ENCODE assay signal across 1 cellular context in the genomic region with DNA sequence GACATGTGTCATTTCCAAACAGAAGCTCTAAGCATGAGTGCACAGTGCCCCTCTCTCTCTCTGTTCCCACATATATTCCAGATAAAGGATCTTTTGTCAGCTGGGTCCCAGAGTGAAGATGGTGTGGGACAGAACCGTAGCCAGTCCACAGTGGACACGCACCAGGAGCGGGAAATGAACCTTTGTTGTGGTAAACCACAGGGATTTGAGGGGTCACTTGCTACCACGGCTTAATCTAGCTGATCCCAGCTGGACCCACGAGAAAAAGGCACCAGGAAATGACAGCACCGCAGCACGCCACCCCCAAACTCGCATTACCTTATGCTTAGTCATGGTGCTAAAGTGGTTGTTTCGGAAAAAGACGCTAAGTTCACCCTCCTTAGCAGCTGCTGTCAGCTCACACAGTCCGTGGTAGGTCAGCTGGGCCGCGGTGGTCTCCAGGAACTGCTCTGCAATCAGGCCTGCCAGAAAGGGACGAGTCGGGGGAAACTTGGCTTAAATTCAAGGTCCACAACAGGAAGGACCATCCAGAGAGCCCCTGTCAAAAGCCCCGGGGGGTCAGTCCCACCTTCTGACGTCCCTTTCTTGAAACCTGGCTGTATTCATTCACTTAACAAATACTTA.
TF ChIP-seq lines count a peak whose summit lies in the region.

No MANE protein-coding gene starts in this region.

TF ChIP-seq in K562, 482 proteins besides CTCF, POLR2A, EP300 and RAD21 (continued from another document and continues in another):
- TF ChIP-seq, protein P1, sequence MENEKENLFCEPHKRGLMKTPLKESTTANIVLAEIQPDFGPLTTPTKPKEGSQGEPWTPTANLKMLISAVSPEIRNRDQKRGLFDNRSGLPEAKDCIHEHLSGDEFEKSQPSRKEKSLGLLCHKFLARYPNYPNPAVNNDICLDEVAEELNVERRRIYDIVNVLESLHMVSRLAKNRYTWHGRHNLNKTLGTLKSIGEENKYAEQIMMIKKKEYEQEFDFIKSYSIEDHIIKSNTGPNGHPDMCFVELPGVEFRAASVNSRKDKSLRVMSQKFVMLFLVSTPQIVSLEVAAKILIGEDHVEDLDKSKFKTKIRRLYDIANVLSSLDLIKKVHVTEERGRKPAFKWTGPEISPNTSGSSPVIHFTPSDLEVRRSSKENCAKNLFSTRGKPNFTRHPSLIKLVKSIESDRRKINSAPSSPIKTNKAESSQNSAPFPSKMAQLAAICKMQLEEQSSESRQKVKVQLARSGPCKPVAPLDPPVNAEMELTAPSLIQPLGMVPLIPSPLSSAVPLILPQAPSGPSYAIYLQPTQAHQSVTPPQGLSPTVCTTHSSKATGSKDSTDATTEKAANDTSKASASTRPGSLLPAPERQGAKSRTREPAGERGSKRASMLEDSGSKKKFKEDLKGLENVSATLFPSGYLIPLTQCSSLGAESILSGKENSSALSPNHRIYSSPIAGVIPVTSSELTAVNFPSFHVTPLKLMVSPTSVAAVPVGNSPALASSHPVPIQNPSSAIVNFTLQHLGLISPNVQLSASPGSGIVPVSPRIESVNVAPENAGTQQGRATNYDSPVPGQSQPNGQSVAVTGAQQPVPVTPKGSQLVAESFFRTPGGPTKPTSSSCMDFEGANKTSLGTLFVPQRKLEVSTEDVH (IDR thresholded peaks at IDR 0.05; ENCODE audit: low read depth, partially characterized antibody): no peak
- TF ChIP-seq, protein P2, sequence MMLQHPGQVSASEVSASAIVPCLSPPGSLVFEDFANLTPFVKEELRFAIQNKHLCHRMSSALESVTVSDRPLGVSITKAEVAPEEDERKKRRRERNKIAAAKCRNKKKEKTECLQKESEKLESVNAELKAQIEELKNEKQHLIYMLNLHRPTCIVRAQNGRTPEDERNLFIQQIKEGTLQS (IDR thresholded peaks at IDR 0.05): peak; percentile 77
- TF ChIP-seq, protein P2 (CRISPR knock-in tag; conservative IDR thresholded peaks at IDR 0.05): no peak
- TF ChIP-seq, protein P3, sequence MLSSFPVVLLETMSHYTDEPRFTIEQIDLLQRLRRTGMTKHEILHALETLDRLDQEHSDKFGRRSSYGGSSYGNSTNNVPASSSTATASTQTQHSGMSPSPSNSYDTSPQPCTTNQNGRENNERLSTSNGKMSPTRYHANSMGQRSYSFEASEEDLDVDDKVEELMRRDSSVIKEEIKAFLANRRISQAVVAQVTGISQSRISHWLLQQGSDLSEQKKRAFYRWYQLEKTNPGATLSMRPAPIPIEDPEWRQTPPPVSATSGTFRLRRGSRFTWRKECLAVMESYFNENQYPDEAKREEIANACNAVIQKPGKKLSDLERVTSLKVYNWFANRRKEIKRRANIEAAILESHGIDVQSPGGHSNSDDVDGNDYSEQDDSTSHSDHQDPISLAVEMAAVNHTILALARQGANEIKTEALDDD (IDR thresholded peaks at IDR 0.05): peak; percentile 54; the same call in 1 of the 2 replicates
- TF ChIP-seq PML (IDR thresholded peaks at IDR 0.05; ENCODE audit: low read length) (no peak), NBN (IDR thresholded peaks at IDR 0.05; ENCODE audit: low read depth) (no peak; the same call in 1 of the 2 replicates), ZNF561 (CRISPR knock-in tag; conservative IDR thresholded peaks at IDR 0.05) (no peak), ZNF23 (CRISPR knock-in tag; IDR thresholded peaks at IDR 0.05) (no peak), FUS (optimal IDR thresholded peaks at IDR 0.05; ENCODE audit: low read depth, low read length) (no peak), RUNX1 (IDR thresholded peaks at IDR 0.05; ENCODE audit: low read depth) (no peak), SMAD4 (CRISPR knock-in tag; conservative IDR thresholded peaks at IDR 0.05) (peak; percentile 78), NR2C1 (IDR thresholded peaks at IDR 0.05) (no peak), NR2C1 (tag; IDR thresholded peaks at IDR 0.05) (peak; percentile 63; the same call in 1 of the 2 replicates), ZNF717 (CRISPR knock-in tag; IDR thresholded peaks at IDR 0.05) (no peak), NFRKB (IDR thresholded peaks at IDR 0.05; ENCODE audit: low read depth) (0 out of 2 replicates have a peak, but pooled peaks have one; percentile 35), ZNF274 (IDR thresholded peaks at IDR 0.05; ENCODE audit: borderline replicate concordance, low read depth, low read length) (no peak), GATAD2A (IDR thresholded peaks at IDR 0.05) (peak; percentile 93), C11orf30 (IDR thresholded peaks at IDR 0.05; ENCODE audit: low read depth) (peak; percentile 95), SOX6 (IDR thresholded peaks at IDR 0.05) (peak; percentile 96), EWSR1 (IDR thresholded peaks at IDR 0.05; ENCODE audit: borderline replicate concordance, low read depth, partially characterized antibody) (no peak), EGR1 (conservative IDR thresholded peaks at IDR 0.05) (peak; percentile 50), RBM39 (optimal IDR thresholded peaks at IDR 0.05; ENCODE audit: low read depth, low read length) (no peak), SLC30A9 (CRISPR knock-in tag; IDR thresholded peaks at IDR 0.05) (no peak), MXI1 (IDR thresholded peaks at IDR 0.05; ENCODE audit: low read depth, low read length) (no peak), MCM5 (IDR thresholded peaks at IDR 0.05; ENCODE audit: low read depth) (no peak), ZNF174 (CRISPR knock-in tag; IDR thresholded peaks at IDR 0.05) (no peak), STAG1 (CRISPR knock-in tag; IDR thresholded peaks at IDR 0.05; ENCODE audit: borderline replicate concordance) (no peak), PURB (CRISPR knock-in tag; IDR thresholded peaks at IDR 0.05; ENCODE audit: low read depth) (no peak), NCOR1 (IDR thresholded peaks at IDR 0.05) (no peak; the same call in 1 of the 2 replicates), ZNF699 (CRISPR knock-in tag; IDR thresholded peaks at IDR 0.05; ENCODE audit: insufficient replicate concordance) (no peak), ZNF134 (CRISPR knock-in tag; conservative IDR thresholded peaks at IDR 0.05) (no peak), MEIS2 (IDR thresholded peaks at IDR 0.05; ENCODE audit: partially characterized antibody) (peak; percentile 1), ZNF24 (IDR thresholded peaks at IDR 0.05) (no peak), RBM14 (IDR thresholded peaks at IDR 0.05; ENCODE audit: borderline replicate concordance, insufficient read depth, low read depth, low read length) (no peak), PHF21A (IDR thresholded peaks at IDR 0.05; ENCODE audit: borderline replicate concordance, low read depth) (no peak)
- TF ChIP-seq, protein P4, sequence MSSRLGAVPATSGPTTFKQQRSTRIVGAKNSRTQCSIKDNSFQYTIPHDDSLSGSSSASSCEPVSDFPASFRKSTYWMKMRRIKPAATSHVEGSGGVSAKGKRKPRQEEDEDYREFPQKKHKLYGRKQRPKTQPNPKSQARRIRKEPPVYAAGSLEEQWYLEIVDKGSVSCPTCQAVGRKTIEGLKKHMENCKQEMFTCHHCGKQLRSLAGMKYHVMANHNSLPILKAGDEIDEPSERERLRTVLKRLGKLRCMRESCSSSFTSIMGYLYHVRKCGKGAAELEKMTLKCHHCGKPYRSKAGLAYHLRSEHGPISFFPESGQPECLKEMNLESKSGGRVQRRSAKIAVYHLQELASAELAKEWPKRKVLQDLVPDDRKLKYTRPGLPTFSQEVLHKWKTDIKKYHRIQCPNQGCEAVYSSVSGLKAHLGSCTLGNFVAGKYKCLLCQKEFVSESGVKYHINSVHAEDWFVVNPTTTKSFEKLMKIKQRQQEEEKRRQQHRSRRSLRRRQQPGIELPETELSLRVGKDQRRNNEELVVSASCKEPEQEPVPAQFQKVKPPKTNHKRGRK (tag; IDR thresholded peaks at IDR 0.05): no peak
- TF ChIP-seq, protein P5, sequence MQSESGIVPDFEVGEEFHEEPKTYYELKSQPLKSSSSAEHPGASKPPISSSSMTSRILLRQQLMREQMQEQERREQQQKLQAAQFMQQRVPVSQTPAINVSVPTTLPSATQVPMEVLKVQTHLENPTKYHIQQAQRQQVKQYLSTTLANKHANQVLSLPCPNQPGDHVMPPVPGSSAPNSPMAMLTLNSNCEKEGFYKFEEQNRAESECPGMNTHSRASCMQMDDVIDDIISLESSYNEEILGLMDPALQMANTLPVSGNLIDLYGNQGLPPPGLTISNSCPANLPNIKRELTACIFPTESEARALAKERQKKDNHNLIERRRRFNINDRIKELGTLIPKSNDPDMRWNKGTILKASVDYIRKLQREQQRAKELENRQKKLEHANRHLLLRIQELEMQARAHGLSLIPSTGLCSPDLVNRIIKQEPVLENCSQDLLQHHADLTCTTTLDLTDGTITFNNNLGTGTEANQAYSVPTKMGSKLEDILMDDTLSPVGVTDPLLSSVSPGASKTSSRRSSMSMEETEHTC (IDR thresholded peaks at IDR 0.05): 0 out of 2 replicates have a peak, but pooled peaks have one; percentile 19
- TF ChIP-seq, protein P6, sequence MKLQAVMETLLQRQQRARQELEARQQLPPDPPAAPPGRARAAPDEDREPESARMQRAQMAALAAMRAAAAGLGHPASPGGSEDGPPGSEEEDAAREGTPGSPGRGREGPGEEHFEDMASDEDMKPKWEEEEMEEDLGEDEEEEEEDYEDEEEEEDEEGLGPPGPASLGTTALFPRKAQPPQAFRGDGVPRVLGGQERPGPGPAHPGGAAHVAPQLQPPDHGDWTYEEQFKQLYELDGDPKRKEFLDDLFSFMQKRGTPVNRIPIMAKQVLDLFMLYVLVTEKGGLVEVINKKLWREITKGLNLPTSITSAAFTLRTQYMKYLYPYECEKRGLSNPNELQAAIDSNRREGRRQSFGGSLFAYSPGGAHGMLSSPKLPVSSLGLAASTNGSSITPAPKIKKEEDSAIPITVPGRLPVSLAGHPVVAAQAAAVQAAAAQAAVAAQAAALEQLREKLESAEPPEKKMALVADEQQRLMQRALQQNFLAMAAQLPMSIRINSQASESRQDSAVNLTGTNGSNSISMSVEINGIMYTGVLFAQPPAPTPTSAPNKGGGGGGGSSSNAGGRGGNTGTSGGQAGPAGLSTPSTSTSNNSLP (IDR thresholded peaks at IDR 0.05; ENCODE audit: borderline replicate concordance, low read depth, low read length): no peak
- TF ChIP-seq, protein P7, sequence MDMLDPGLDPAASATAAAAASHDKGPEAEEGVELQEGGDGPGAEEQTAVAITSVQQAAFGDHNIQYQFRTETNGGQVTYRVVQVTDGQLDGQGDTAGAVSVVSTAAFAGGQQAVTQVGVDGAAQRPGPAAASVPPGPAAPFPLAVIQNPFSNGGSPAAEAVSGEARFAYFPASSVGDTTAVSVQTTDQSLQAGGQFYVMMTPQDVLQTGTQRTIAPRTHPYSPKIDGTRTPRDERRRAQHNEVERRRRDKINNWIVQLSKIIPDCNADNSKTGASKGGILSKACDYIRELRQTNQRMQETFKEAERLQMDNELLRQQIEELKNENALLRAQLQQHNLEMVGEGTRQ (CRISPR knock-in tag; IDR thresholded peaks at IDR 0.05): no peak
- TF ChIP-seq, protein P8, sequence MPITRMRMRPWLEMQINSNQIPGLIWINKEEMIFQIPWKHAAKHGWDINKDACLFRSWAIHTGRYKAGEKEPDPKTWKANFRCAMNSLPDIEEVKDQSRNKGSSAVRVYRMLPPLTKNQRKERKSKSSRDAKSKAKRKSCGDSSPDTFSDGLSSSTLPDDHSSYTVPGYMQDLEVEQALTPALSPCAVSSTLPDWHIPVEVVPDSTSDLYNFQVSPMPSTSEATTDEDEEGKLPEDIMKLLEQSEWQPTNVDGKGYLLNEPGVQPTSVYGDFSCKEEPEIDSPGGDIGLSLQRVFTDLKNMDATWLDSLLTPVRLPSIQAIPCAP (CRISPR knock-in tag; IDR thresholded peaks at IDR 0.05; ENCODE audit: borderline replicate concordance): no peak
- TF ChIP-seq, protein P9, sequence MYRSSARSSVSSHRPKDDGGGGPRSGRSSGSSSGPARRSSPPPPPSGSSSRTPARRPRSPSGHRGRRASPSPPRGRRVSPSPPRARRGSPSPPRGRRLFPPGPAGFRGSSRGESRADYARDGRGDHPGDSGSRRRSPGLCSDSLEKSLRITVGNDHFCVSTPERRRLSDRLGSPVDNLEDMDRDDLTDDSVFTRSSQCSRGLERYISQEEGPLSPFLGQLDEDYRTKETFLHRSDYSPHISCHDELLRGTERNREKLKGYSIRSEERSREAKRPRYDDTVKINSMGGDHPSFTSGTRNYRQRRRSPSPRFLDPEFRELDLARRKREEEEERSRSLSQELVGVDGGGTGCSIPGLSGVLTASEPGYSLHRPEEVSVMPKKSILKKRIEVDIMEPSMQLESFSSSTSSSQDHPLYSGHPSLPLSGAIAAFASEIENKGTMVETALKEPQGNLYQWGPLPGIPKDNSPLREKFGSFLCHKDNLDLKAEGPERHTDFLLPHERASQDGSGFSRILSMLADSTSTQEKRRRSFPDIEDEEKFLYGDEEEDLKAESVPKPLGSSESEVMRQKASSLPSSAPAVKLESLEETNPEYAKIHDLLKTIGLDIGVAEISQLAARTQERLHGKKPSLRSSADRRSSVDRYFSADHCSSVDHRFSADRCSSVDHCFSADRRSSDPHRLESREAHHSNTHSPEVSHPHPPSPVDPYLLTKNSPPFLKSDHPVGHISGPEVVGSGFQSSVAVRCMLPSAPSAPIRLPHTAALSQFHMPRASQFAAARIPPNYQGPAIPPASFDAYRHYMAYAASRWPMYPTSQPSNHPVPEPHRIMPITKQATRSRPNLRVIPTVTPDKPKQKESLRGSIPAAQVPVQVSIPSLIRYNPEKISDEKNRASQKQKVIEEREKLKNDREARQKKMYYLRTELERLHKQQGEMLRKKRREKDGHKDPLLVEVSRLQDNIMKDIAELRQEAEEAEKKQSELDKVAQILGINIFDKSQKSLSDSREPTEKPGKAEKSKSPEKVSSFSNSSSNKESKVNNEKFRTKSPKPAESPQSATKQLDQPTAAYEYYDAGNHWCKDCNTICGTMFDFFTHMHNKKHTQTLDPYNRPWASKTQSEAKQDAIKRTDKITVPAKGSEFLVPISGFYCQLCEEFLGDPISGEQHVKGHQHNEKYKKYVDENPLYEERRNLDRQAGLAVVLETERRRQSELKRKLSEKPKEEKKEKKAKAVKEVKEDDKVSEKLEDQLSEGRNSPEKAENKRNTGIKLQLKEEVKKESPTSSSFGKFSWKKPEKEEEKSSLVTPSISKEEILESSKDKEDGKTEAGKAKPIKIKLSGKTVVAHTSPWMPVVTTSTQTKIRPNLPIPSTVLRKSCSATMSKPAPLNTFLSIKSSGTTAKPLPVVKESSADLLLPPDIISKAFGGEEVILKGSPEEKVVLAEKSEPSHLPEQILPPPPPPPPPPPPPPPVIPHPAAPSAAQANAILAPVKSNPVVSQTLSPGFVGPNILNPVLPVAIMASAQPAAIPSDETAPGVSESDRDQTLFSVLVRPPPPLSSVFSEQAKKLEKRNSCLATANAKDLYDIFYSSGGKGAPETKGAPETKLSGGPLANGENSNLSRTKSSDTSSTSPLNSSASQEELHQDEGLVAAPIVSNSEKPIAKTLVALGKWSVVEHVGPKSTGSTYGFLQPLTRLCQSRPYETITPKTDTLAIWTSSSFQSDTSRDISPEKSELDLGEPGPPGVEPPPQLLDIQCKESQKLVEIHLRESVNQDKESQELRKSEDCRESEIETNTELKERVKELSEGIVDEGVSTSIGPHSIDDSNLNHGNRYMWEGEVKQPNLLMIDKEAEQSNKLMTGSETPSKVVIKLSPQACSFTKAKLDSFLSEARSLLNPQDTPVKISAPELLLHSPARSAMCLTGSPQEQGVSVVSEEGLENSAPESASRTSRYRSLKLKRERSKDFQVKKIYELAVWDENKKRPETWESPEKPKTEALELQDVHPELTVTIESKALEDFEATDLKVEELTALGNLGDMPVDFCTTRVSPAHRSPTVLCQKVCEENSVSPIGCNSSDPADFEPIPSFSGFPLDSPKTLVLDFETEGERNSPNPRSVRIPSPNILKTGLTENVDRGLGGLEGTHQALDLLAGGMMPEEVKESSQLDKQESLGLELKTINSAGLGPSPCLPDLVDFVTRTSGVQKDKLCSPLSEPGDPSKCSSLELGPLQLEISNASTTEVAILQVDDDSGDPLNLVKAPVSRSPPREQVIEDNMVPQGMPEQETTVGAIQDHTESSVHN (IDR thresholded peaks at IDR 0.05; ENCODE audit: borderline replicate concordance in 1 of 2, low read depth in 1 of 2): peak in 1 of 2 experiments; percentile 81; a peak in 2 of 4 replicates
